In genomic region chr20:58028123-58028522, GRCh38 we compare ENCODE assay signal across 12 cellular contexts.
DNase-seq lines count a peak whose midpoint lies in the region; ATAC-seq and TF ChIP-seq lines count a peak whose summit lies in the region.
"Had no signal": no experiment of that assay in that cellular context is flagged by ENCODE, and none has a peak within 500 bp of the region (broad histone marks: within the 10 kb centered on the region; RNA-seq: fewer than 3 reads in every experiment).

No MANE protein-coding gene starts in this region.

- TF ChIP-seq POLR2A in transverse colon (IDR thresholded peaks at IDR 0.05): no peak

- H3K4me1 Mint-ChIP-seq in natural killer cell: no peaks in the 10 kb centered on the region

- no peak for TF ChIP-seq EP300 in transverse colon (IDR thresholded peaks at IDR 0.05; ENCODE audit: low read depth)

- no peak overlapping the region for H3K27ac ChIP-seq in left ventricle myocardium inferior (replicated peaks)
- H3K27ac ChIP-seq in transverse colon: no peak overlapping the region

- H3K9me3 ChIP-seq in left ventricle myocardium inferior (replicated peaks) (no peaks in the 10 kb centered on the region), transverse colon (no peaks in the 10 kb centered on the region)
- H3K9me3 ChIP-seq: HAP-1 had no signal

- DNase-seq in left ventricle myocardium inferior (no peak), left ventricle myocardium superior (no peak), NCI-H748 treated with DMSO at 0.1 percent for 48 hours (lab: John Stamatoyannopoulos, UW) (peak; percentile 25), foreskin fibroblast (no peak), transverse colon (peak; percentile 38), DMS79 treated with DMSO at 0.1 percent for 48 hours (lab: John Stamatoyannopoulos, UW) (no peak), natural killer cell (no peak), cerebellar cortex (ENCODE audit: low spot score) (no peak)
- DNase-seq: CD4-positive, alpha-beta T cell; KG1; NCI-H2029 had no signal

- H3K9me3 Mint-ChIP-seq in natural killer cell: no peaks in the 10 kb centered on the region
- H3K9me3 Mint-ChIP-seq: CD4-positive, alpha-beta T cell had no signal

- ATAC-seq in left ventricle myocardium superior: no peak
- ATAC-seq in natural killer cell: no peak

- intact Hi-C loops in left ventricle myocardium inferior (cut with micrococcal nuclease) (no loop called here), left ventricle myocardium superior (cut with micrococcal nuclease) (no loop called here), transverse colon (cut with DNase I; ENCODE audit: low total_unique reads) (no loop called here), natural killer cell (cut with micrococcal nuclease) (no loop called here)

- H3K36me3 ChIP-seq in left ventricle myocardium inferior (no peaks in the 10 kb centered on the region), transverse colon (no peaks in the 10 kb centered on the region)
- H3K36me3 ChIP-seq: HAP-1 had no signal

- WGBS in transverse colon (ENCODE audit: low coverage in 1 of 2), 2 donors: 80 to 84% methylated on average over 2 to 3 of the region's 3 CpGs

- H3K4me3 Mint-ChIP-seq in natural killer cell: no peak overlapping the region
- H3K4me3 Mint-ChIP-seq: CD4-positive, alpha-beta T cell had no signal

- no peak overlapping the region for H3K27ac Mint-ChIP-seq in natural killer cell
- H3K27ac Mint-ChIP-seq: CD4-positive, alpha-beta T cell had no signal

- H3K27me3 Mint-ChIP-seq in natural killer cell (ENCODE audit: low read depth in 2 of 2): peaks cover 13 to 24% of the 10 kb centered on the region in 2 donors

- H3K4me1 ChIP-seq in left ventricle myocardium inferior (no peaks in the 10 kb centered on the region), transverse colon (no peaks in the 10 kb centered on the region)
- H3K4me1 ChIP-seq: HAP-1 had no signal

- no peaks in the 10 kb centered on the region for H3K36me3 Mint-ChIP-seq in natural killer cell

- H3K4me3 ChIP-seq in left ventricle myocardium inferior (no peak overlapping the region), foreskin fibroblast (ENCODE audit: low read depth in 1 of 2, low read length in 2 of 2) (no peak overlapping the region), transverse colon (no peak overlapping the region)
- H3K4me3 ChIP-seq: HAP-1 had no signal

- H3K27me3 ChIP-seq in left ventricle myocardium inferior (ENCODE audit: low read depth) (peaks cover 61% of the 10 kb centered on the region), transverse colon (no peaks in the 10 kb centered on the region)

- TF ChIP-seq CTCF in left ventricle myocardium inferior (IDR thresholded peaks at IDR 0.05; ENCODE audit: borderline replicate concordance) (peak; percentile 26), foreskin fibroblast (IDR thresholded peaks at IDR 0.05; ENCODE audit: low read depth, low read length) (peak; percentile 3), transverse colon (IDR thresholded peaks at IDR 0.05) (peak in 2 of 5 experiments; percentile 25 to 38), natural killer cell (IDR thresholded peaks at IDR 0.05) (no peak)

- in situ Hi-C loops in transverse colon (cut with MboI; ENCODE audit: low pct_ligation_motif_present in 1 of 4, low pct_unique_long_range_greater_than_20kb in 1 of 4, low sequenced_read_pairs in 3 of 4): no loop called here

Comparison
In these comparisons a context has a peak if more than half of its experiments do, and no peak if none do; other contexts are left out.
1. DNase-seq: peak in NCI-H748 treated with DMSO at 0.1 percent for 48 hours (single experiment) and transverse colon (single experiment); none in left ventricle myocardium inferior (single experiment), left ventricle myocardium superior (single experiment), foreskin fibroblast (0 of 2), DMS79 treated with DMSO at 0.1 percent for 48 hours (single experiment), natural killer cell (single experiment) and cerebellar cortex (single experiment).